ENCODE assay signal across 17 cellular contexts in genomic region chr14:34678735-34679134, GRCh38.
"Had no signal": no experiment of that assay in that cellular context is flagged by ENCODE, and none has a peak within 500 bp of the region (broad histone marks: within the 10 kb centered on the region; RNA-seq: fewer than 3 reads in every experiment).

No MANE protein-coding gene starts in this region.

- H3K36me3 Mint-ChIP-seq: activated naive CD4-positive, alpha-beta T cell treated with anti-CD3 and anti-CD28 coated beads, Interleukin-2, amount 50 U/mL, for 24 hours; naive B cell had no signal

- DNase-seq: activated CD4-positive, alpha-beta memory T cell treated with anti-CD3 and anti-CD28 coated beads, Interleukin-2, amount 10 ng/mL, durations not matched to agents 7 days and 5 days; activated CD4-positive, alpha-beta T cell treated with anti-CD3 and anti-CD28 coated beads for 36 hours; activated effector memory CD4-positive, alpha-beta T cell treated with Interleukin-2 at 50 U/mL for 16 hours; activated T-cell treated with anti-CD3 and anti-CD28 coated beads, Interleukin-2, amount 50 U/mL, for 4 hours; adrenal gland; erythroblast; islet precursor cell; naive B cell; retina; stimulated activated naive CD8-positive, alpha-beta T cell treated with anti-CD3 and anti-CD28 coated beads, Interleukin-15, amount 100 ng/mL, for 72 hours; T-helper 17 cell had no signal

- H3K36me3 ChIP-seq: adrenal gland, thoracic aorta had no signal

- H3K4me2 ChIP-seq: hepatocyte had no signal

- H3K4me3 ChIP-seq: adrenal gland, hepatocyte, skin epidermis, thoracic aorta had no signal

- H3K9me3 Mint-ChIP-seq: activated CD4-positive, alpha-beta memory T cell treated with anti-CD3 and anti-CD28 coated beads, Interleukin-2, amount 10 ng/mL, durations not matched to agents 7 days and 5 days; activated naive CD4-positive, alpha-beta T cell treated with anti-CD3 and anti-CD28 coated beads, Interleukin-2, amount 50 U/mL, for 24 hours; activated T-cell treated with anti-CD3 and anti-CD28 coated beads, Interleukin-2, amount 50 U/mL, for 4 hours; dendritic cell treated with granulocyte-macrophage colony-stimulating factor and Interleukin-4, amounts not matched to agents 40 ng/mL and 50 ng/mL, for 4 days; naive B cell; stimulated activated naive CD8-positive, alpha-beta T cell treated with anti-CD3 and anti-CD28 coated beads, Interleukin-15, amount 100 ng/mL, for 72 hours had no signal

- H3K9me3 ChIP-seq: adrenal gland, thoracic aorta had no signal

- H3K27ac Mint-ChIP-seq: activated CD4-positive, alpha-beta memory T cell treated with anti-CD3 and anti-CD28 coated beads, Interleukin-2, amount 10 ng/mL, durations not matched to agents 7 days and 5 days; activated CD4-positive, alpha-beta T cell treated with anti-CD3 and anti-CD28 coated beads for 36 hours; activated naive CD4-positive, alpha-beta T cell treated with anti-CD3 and anti-CD28 coated beads, Interleukin-2, amount 50 U/mL, for 24 hours; dendritic cell treated with granulocyte-macrophage colony-stimulating factor and Interleukin-4, amounts not matched to agents 40 ng/mL and 50 ng/mL, for 4 days; naive B cell; stimulated activated naive CD8-positive, alpha-beta T cell treated with anti-CD3 and anti-CD28 coated beads, Interleukin-15, amount 100 ng/mL, for 72 hours; T-helper 17 cell had no signal

- H3K27me3 Mint-ChIP-seq: activated CD4-positive, alpha-beta memory T cell treated with anti-CD3 and anti-CD28 coated beads, Interleukin-2, amount 10 ng/mL, durations not matched to agents 7 days and 5 days; activated CD4-positive, alpha-beta T cell treated with anti-CD3 and anti-CD28 coated beads for 36 hours; activated naive CD4-positive, alpha-beta T cell treated with anti-CD3 and anti-CD28 coated beads, Interleukin-2, amount 50 U/mL, for 24 hours; dendritic cell treated with granulocyte-macrophage colony-stimulating factor and Interleukin-4, amounts not matched to agents 40 ng/mL and 50 ng/mL, for 4 days; naive B cell; stimulated activated naive CD8-positive, alpha-beta T cell treated with anti-CD3 and anti-CD28 coated beads, Interleukin-15, amount 100 ng/mL, for 72 hours; T-helper 17 cell had no signal

- H3K79me2 ChIP-seq: hepatocyte had no signal

- H3K27me3 ChIP-seq: adrenal gland, hepatocyte had no signal

- H3K27ac ChIP-seq: adrenal gland, hepatocyte, thoracic aorta had no signal

- H3K4me3 Mint-ChIP-seq: activated CD4-positive, alpha-beta memory T cell treated with anti-CD3 and anti-CD28 coated beads, Interleukin-2, amount 10 ng/mL, durations not matched to agents 7 days and 5 days; activated CD4-positive, alpha-beta T cell treated with anti-CD3 and anti-CD28 coated beads for 36 hours; activated naive CD4-positive, alpha-beta T cell treated with anti-CD3 and anti-CD28 coated beads, Interleukin-2, amount 50 U/mL, for 24 hours; activated T-cell treated with anti-CD3 and anti-CD28 coated beads, Interleukin-2, amount 50 U/mL, for 4 hours; dendritic cell treated with granulocyte-macrophage colony-stimulating factor and Interleukin-4, amounts not matched to agents 40 ng/mL and 50 ng/mL, for 4 days; naive B cell; stimulated activated naive CD8-positive, alpha-beta T cell treated with anti-CD3 and anti-CD28 coated beads, Interleukin-15, amount 100 ng/mL, for 72 hours; T-helper 17 cell had no signal

- ATAC-seq: activated CD4-positive, alpha-beta T cell treated with anti-CD3 and anti-CD28 coated beads for 36 hours; activated T-cell treated with anti-CD3 and anti-CD28 coated beads, Interleukin-2, amount 50 U/mL, for 4 hours; left lobe of liver; stimulated activated naive CD8-positive, alpha-beta T cell treated with anti-CD3 and anti-CD28 coated beads, Interleukin-15, amount 100 ng/mL, for 72 hours; T-helper 17 cell had no signal

- H3K4me1 Mint-ChIP-seq: activated naive CD4-positive, alpha-beta T cell treated with anti-CD3 and anti-CD28 coated beads, Interleukin-2, amount 50 U/mL, for 24 hours; naive B cell; T-helper 17 cell had no signal

- H2AFZ ChIP-seq: hepatocyte had no signal
